In genomic region chr11:76802151-76802550, GRCh38 we compare ENCODE assay signal across 30 cellular contexts. TPM values are rescaled to one million over a fixed set of nuclear protein-coding genes. Genes with fewer than 3 reads are reported as not detected.
DNase-seq lines count a peak whose midpoint lies in the region; ATAC-seq and TF ChIP-seq lines count a peak whose summit lies in the region.
"Had no signal": no experiment of that assay in that cellular context is flagged by ENCODE, and none has a peak within 500 bp of the region (broad histone marks: within the 10 kb centered on the region; RNA-seq: fewer than 3 reads in every experiment).

No MANE protein-coding gene starts in this region.

- peak; percentile 43 for DNase-seq in NCI-H1092 treated with DMSO at 0.1 percent for 48 hours (lab: John Stamatoyannopoulos, UW)
- DNase-seq in NCI-H1092 (lab: John Stamatoyannopoulos, UW) = no peak
- DNase-seq in adipocyte (ENCODE audit: low read depth) = no peak
- DNase-seq in mesenteric fat pad (ENCODE audit: low spot score) = peak; percentile 30
- DNase-seq in transverse colon = no peak
- DNase-seq in NCI-H2196 (lab: John Stamatoyannopoulos, UW; ENCODE audit: unreplicated experiment) = no peak
- no peak for DNase-seq in mesothelial cell of epicardium (ENCODE audit: low spot score in 2 of 2, unreplicated experiment in 2 of 2)
- DNase-seq: activated CD4-positive, alpha-beta memory T cell treated with anti-CD3 and anti-CD28 coated beads, Interleukin-2, amount 10 ng/mL, durations not matched to agents 7 days and 5 days; activated CD4-positive, CD25-positive, alpha-beta regulatory T cell treated with anti-CD3 and anti-CD28 coated beads, Interleukin-2, amount 50 U/mL, for 72 hours; anterior cingulate cortex; CD4-positive, CD25-positive, alpha-beta regulatory T cell; effector CD4-positive, alpha-beta T cell; hypothalamus; immature natural killer cell; left colon; MG63; NCI-H524; NK-92 treated with Interleukin-12 subunit alpha and Interleukin-12 subunit beta, amount 100 ng/mL, for 24 hours; pancreas; right cardiac atrium; stimulated activated CD4-positive, alpha-beta T cell treated with anti-CD3 and anti-CD28 coated beads, Interleukin-2, amount 100 ng/mL, for 48 hours; stimulated activated naive CD8-positive, alpha-beta T cell treated with anti-CD3 and anti-CD28 coated beads, Interleukin-15, amount 100 ng/mL, for 72 hours; T-helper 17 cell had no signal

- H3K36me3 Mint-ChIP-seq in mesothelial cell of epicardium = peaks cover 2% of the 10 kb centered on the region
- H3K36me3 Mint-ChIP-seq: activated naive CD4-positive, alpha-beta T cell treated with anti-CD3 and anti-CD28 coated beads, Interleukin-2, amount 50 U/mL, for 24 hours; CD4-positive, CD25-positive, alpha-beta regulatory T cell; immature natural killer cell had no signal

- TF ChIP-seq EP300 in transverse colon (IDR thresholded peaks at IDR 0.05; ENCODE audit: low read depth) = no peak

- H3K4me3 ChIP-seq in adipocyte (ENCODE audit: low read length) (peak overlapping the region; percentile 35), transverse colon (no peak overlapping the region)
- H3K4me3 ChIP-seq: HAP-1, MG63, pancreas, tibial nerve had no signal

- peaks cover 16% of the 10 kb centered on the region for H3K36me3 ChIP-seq in adipocyte (ENCODE audit: control insufficient read depth, insufficient read depth, low read length, severe bottlenecking)
- H3K36me3 ChIP-seq in transverse colon = no peaks in the 10 kb centered on the region
- H3K36me3 ChIP-seq: HAP-1, MG63, pancreas had no signal

- H3K4me3 Mint-ChIP-seq in mesothelial cell of epicardium = no peak overlapping the region
- H3K4me3 Mint-ChIP-seq: activated CD4-positive, alpha-beta memory T cell treated with anti-CD3 and anti-CD28 coated beads, Interleukin-2, amount 10 ng/mL, durations not matched to agents 7 days and 5 days; activated naive CD4-positive, alpha-beta T cell treated with anti-CD3 and anti-CD28 coated beads, Interleukin-2, amount 50 U/mL, for 24 hours; immature natural killer cell; stimulated activated naive CD8-positive, alpha-beta T cell treated with anti-CD3 and anti-CD28 coated beads, Interleukin-15, amount 100 ng/mL, for 72 hours; T-helper 17 cell had no signal

- H3K4me1 ChIP-seq in adipocyte (ENCODE audit: control insufficient read depth, insufficient read depth, low read length) (peaks cover 84% of the 10 kb centered on the region), transverse colon (peaks cover 6 to 30% (median 20%) of the 10 kb centered on the region in 4 donors)

- H3K27ac ChIP-seq in transverse colon = peak overlapping the region in 3 of 4 donors; percentile 20 to 41 (median 41)
- H3K27ac ChIP-seq: KMS-11 had no signal

- H3K27me3 ChIP-seq in adipocyte (replicated peaks; ENCODE audit: control insufficient read depth, insufficient read depth, low read length) = no peaks in the 10 kb centered on the region
- no peaks in the 10 kb centered on the region for H3K27me3 ChIP-seq in transverse colon
- H3K27me3 ChIP-seq: MG63, pancreas, tibial nerve had no signal

- no peak for TF ChIP-seq POLR2A in transverse colon (IDR thresholded peaks at IDR 0.05)

- 76 to 79% methylated on average over 2 to 3 of the region's 3 CpGs for WGBS in transverse colon (ENCODE audit: low coverage in 1 of 2), 2 donors

- TF ChIP-seq CTCF in transverse colon (IDR thresholded peaks at IDR 0.05) (no peak), mesothelial cell of epicardium (IDR thresholded peaks at IDR 0.05; ENCODE audit: unreplicated experiment) (no peak)

- no peaks in the 10 kb centered on the region for H3K27me3 Mint-ChIP-seq in mesothelial cell of epicardium (ENCODE audit: low read depth)
- H3K27me3 Mint-ChIP-seq: activated naive CD4-positive, alpha-beta T cell treated with anti-CD3 and anti-CD28 coated beads, Interleukin-2, amount 50 U/mL, for 24 hours had no signal

- H3K9me3 Mint-ChIP-seq in mesothelial cell of epicardium = no peaks in the 10 kb centered on the region
- H3K9me3 Mint-ChIP-seq: activated CD4-positive, alpha-beta memory T cell treated with anti-CD3 and anti-CD28 coated beads, Interleukin-2, amount 10 ng/mL, durations not matched to agents 7 days and 5 days; activated naive CD4-positive, alpha-beta T cell treated with anti-CD3 and anti-CD28 coated beads, Interleukin-2, amount 50 U/mL, for 24 hours; activated T-helper 2 cell treated with anti-CD3 and anti-CD28 coated beads, Interferon-gamma antibody, Interleukin-2, Interleukin-4, amounts not matched to agents 10 μg/mL and 5 μg/mL and 100 μg/mL, durations not matched to agents 14 hours and 24 hours and 36 hours; CD4-positive, CD25-positive, alpha-beta regulatory T cell; stimulated activated naive CD8-positive, alpha-beta T cell treated with anti-CD3 and anti-CD28 coated beads, Interleukin-15, amount 100 ng/mL, for 72 hours had no signal

- intact Hi-C loops in transverse colon (cut with DNase I; ENCODE audit: low total_unique reads) = loop anchor here (2.0 to 10.0 kb wide), 2 partner anchors 75 to 1163 kb away; no protein-coding TSS in a partner anchor

- H3K9ac ChIP-seq in adipocyte (ENCODE audit: low read length) = peak overlapping the region; percentile 88
- H3K9ac ChIP-seq: KMS-11 had no signal

- no peak overlapping the region for H3K27ac Mint-ChIP-seq in mesothelial cell of epicardium
- H3K27ac Mint-ChIP-seq: activated CD4-positive, alpha-beta memory T cell treated with anti-CD3 and anti-CD28 coated beads, Interleukin-2, amount 10 ng/mL, durations not matched to agents 7 days and 5 days; activated naive CD4-positive, alpha-beta T cell treated with anti-CD3 and anti-CD28 coated beads, Interleukin-2, amount 50 U/mL, for 24 hours; activated T-helper 2 cell treated with anti-CD3 and anti-CD28 coated beads, Interferon-gamma antibody, Interleukin-2, Interleukin-4, amounts not matched to agents 10 μg/mL and 5 μg/mL and 100 μg/mL, durations not matched to agents 14 hours and 24 hours and 36 hours; immature natural killer cell; stimulated activated naive CD8-positive, alpha-beta T cell treated with anti-CD3 and anti-CD28 coated beads, Interleukin-15, amount 100 ng/mL, for 72 hours; T-helper 17 cell had no signal

- in situ Hi-C loops in transverse colon (cut with MboI; ENCODE audit: low pct_ligation_motif_present in 1 of 4, low pct_unique_long_range_greater_than_20kb in 1 of 4, low sequenced_read_pairs in 3 of 4) = loop anchor here in 2 of 4 donors (5.0 to 25.0 kb wide), 2 partner anchors 65 to 235 kb away; partner anchors contain the start of gene B3GNT6 (in 2 of the 2)

- peaks cover 3% of the 10 kb centered on the region for H3K4me1 Mint-ChIP-seq in mesothelial cell of epicardium

- H3K9me3 ChIP-seq in adipocyte (ENCODE audit: control insufficient read depth, low read length) (no peaks in the 10 kb centered on the region), transverse colon (no peaks in the 10 kb centered on the region)
- H3K9me3 ChIP-seq: HAP-1, MG63, pancreas, tibial nerve had no signal

- ATAC-seq in GM21381 (IDR thresholded peaks at IDR 0.05; ENCODE audit: unreplicated experiment) = no peak
- ATAC-seq: left colon; right cardiac atrium; SK-N-SH treated with all-trans-retinoic acid at 6 μM for 48 hours; stimulated activated naive CD8-positive, alpha-beta T cell treated with anti-CD3 and anti-CD28 coated beads, Interleukin-15, amount 100 ng/mL, for 72 hours; T-helper 17 cell had no signal

RNA-seq across cellular contexts. Expression of gene TSKU, which starts 19.0 kb away (rescaled TPM):
- total RNA-seq in mesenteric fat pad (185 TPM), transverse colon (10 to 100 TPM; 32.0 to 80.7 (median 63.4) TPM), mesothelial cell of epicardium (39.3 to 43.7 TPM (median 42.8 TPM) in 3 replicates)
- total RNA-seq: CD4-positive, CD25-positive, alpha-beta regulatory T cell; T-helper 17 cell had no signal

RNA-seq across cellular contexts. Expression of gene ACER3, which starts 58.6 kb away (rescaled TPM):
- 46.5 TPM for total RNA-seq in mesenteric fat pad
- 10 to 100 TPM in 3 of 4 donors, 1 to 10 TPM in 1; 8.8 to 72.2 (median 29.4) TPM for total RNA-seq in transverse colon
- 15.1 to 17.5 TPM (median 16.5 TPM) in 3 replicates for total RNA-seq in mesothelial cell of epicardium

Comparison
In these comparisons a context has a peak if more than half of its experiments do, and no peak if none do; other contexts are left out.
1. DNase-seq: peak in NCI-H1092 treated with DMSO at 0.1 percent for 48 hours (single experiment) and mesenteric fat pad (single experiment); none in NCI-H1092 (single experiment), adipocyte (single experiment), transverse colon (single experiment), NCI-H2196 (single experiment) and mesothelial cell of epicardium (0 of 2).